2 cellular contexts compared by ENCODE assay signal in the genomic region with DNA sequence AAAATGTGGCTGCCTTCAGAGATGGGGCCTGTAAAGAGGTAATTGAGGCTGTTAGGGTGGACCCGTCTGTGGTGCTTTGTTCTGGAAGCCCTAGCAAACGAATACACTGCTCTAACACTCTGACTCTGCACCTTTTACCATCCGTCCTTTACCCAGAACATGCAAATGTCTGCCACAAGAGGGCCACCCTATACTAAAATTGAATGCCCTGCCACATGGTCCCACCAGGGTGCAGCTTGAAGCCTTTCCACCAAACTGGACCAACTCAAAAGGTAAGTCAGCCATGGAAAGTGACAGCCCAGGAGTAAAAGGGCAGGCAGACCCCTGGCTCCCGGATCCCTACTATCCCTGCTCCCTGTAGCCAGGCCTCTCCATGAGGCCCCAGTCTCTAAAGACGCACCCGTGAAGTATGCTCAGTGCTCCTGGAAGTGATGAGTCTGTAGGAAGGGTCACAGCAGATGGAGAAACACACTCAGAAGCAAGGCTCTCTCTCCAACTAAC.
TF ChIP-seq lines count a peak whose summit lies in the region.

No MANE protein-coding gene starts in this region.

TF ChIP-seq in IMR-90, 13 proteins besides CTCF, POLR2A, EP300 and RAD21:
- TF ChIP-seq SMC3 (IDR thresholded peaks at IDR 0.05; ENCODE audit: low read depth, low read length): peak; percentile 95
- no peak for TF ChIP-seq FOS (IDR thresholded peaks at IDR 0.05; ENCODE audit: low read depth, low read length)
- TF ChIP-seq MAFK (IDR thresholded peaks at IDR 0.05; ENCODE audit: low read depth, low read length): peak; percentile 32; the same call in 1 of the 2 replicates
- peak; percentile 79; the same call in 1 of the 2 replicates for TF ChIP-seq MXI1 (IDR thresholded peaks at IDR 0.05; ENCODE audit: borderline replicate concordance, low read depth, low read length)

TF ChIP-seq in neural cell, 6 proteins besides CTCF, POLR2A, EP300 and RAD21:
- TF ChIP-seq SMC3 (conservative IDR thresholded peaks at IDR 0.05; ENCODE audit: poor library complexity): peak; percentile 85
- no peak for TF ChIP-seq TAF1 (IDR thresholded peaks at IDR 0.05; ENCODE audit: low read depth)
- TF ChIP-seq MXI1 (conservative IDR thresholded peaks at IDR 0.05; ENCODE audit: poor library complexity, severe bottlenecking): no peak
